Comparison of ENCODE assay signal across 8 cellular contexts in the genomic region with DNA sequence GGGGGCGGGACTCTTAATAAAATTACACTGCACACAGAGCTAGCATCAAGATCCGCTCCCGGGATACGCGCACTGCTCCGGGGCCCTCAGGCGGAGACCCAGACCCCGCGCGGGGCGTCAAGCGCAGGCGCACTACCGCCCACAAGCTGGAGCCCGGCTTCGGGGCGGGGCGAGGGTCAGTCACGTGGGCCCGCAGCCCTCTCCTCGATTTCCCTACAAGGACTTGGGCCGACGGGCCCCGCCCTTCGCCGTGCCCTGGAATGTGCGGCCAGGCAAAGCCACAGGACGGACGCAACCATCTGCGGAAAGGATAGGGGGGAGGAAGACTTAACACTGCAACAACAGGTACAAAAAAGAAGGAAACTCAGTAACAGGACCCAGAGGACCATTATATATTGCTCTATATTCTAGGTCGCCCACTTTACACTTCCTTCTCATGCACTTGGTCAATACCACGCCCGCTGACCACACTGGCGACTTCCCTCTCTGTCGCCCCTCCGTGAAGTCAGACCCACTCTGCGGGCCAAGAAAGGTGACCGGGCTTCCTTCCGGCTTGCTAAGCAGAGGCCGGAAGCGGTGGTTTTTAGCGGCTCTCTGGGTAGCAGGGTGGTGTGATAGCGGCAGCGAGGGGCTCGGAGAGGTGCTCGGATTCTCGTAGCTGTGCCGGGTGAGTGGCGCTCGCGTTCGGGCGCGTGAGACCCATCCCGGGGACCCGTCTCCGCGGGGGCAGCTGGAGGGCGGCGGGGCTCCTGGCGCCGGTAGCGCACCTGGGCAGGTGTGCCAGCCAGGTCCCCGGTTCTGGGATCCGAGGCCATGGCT. TPM values are rescaled to one million over a fixed set of nuclear protein-coding genes. Genes with fewer than 3 reads are reported as not detected.
A peak's percentile ranks its signal among the peaks of the same experiment; 100 is the strongest.
DNase-seq lines count a peak whose midpoint lies in the region; ATAC-seq, FAIRE-seq and TF ChIP-seq lines count a peak whose summit lies in the region.

A gene (plus strand): TSS at position 559 of the 819 bp plus-strand sequence. CDS start 5,447 bp downstream, outside the sequence.

- H3K4me1 ChIP-seq in OCI-LY3 (ENCODE audit: low read length) = peaks cover 31% of the 10 kb centered on the region

- peak within 1 kb of the TSS; percentile 85 for H3K4me2 ChIP-seq in OCI-LY3 (ENCODE audit: low read length)

- ATAC-seq in GM21515 (IDR thresholded peaks at IDR 0.05; ENCODE audit: unreplicated experiment) = peak; percentile 81

- FAIRE-seq in endometrium (lab: Jason Lieb, UNC) = peak; percentile 66

- H3K79me2 ChIP-seq in OCI-LY3 (ENCODE audit: low read length) = peaks cover 53% of the 10 kb centered on the region

- H3K27ac ChIP-seq in OCI-LY3 (ENCODE audit: low read length) = peak within 1 kb of the TSS; percentile 88

- H3K4me3 ChIP-seq in OCI-LY3 (ENCODE audit: low read length) = peak within 1 kb of the TSS; percentile 97

- no peaks in the 10 kb centered on the region for H3K9me3 Mint-ChIP-seq in mesothelial cell of epicardium

- H3K9ac ChIP-seq in OCI-LY3 (ENCODE audit: low read length) = peak within 1 kb of the TSS; percentile 96

- H3K36me3 Mint-ChIP-seq in mesothelial cell of epicardium = no peaks in the 10 kb centered on the region

- no peaks in the 10 kb centered on the region for H3K27me3 Mint-ChIP-seq in mesothelial cell of epicardium (ENCODE audit: low read depth)

- DNase-seq in D341Med (ENCODE audit: low spot score) (peak; percentile 100), HuH-7 (ENCODE audit: low spot score) (peak; percentile 90), mesothelial cell of epicardium (ENCODE audit: low spot score in 2 of 2, unreplicated experiment in 2 of 2) (peak; percentile 93 to 96)
- peak; percentile 97 for DNase-seq in activated CD8-positive, alpha-beta memory T cell treated with anti-CD3 and anti-CD28 coated beads, Interleukin-2, amount 50 U/mL, for 48 hours
- peak; percentile 97 for DNase-seq in stimulated activated CD8-positive, alpha-beta memory T cell treated with anti-CD3 and anti-CD28 coated beads, Interleukin-15, amount 100 ng/mL, for 48 hours (ENCODE audit: low read depth in 2 of 2)

- H3K27me3 ChIP-seq in OCI-LY3 (ENCODE audit: low read depth, low read length) = no peaks in the 10 kb centered on the region

- H2AFZ ChIP-seq in OCI-LY3 (ENCODE audit: low read depth, low read length) = peak within 1 kb of the TSS; percentile 90

- H3K9me3 ChIP-seq in OCI-LY3 (ENCODE audit: insufficient read depth, low read length) = no peaks in the 10 kb centered on the region

- H3K36me3 ChIP-seq in OCI-LY3 (replicated peaks; ENCODE audit: low read depth, low read length) = peaks cover 11% of the 10 kb centered on the region

- peaks cover 41% of the 10 kb centered on the region for H3K4me1 Mint-ChIP-seq in mesothelial cell of epicardium

- H3K27ac Mint-ChIP-seq in mesothelial cell of epicardium = peak within 1 kb of the TSS; percentile 99

- no peak for TF ChIP-seq CTCF in OCI-LY3 (IDR thresholded peaks at IDR 0.05; ENCODE audit: low read depth, low read length)
- TF ChIP-seq CTCF in mesothelial cell of epicardium (IDR thresholded peaks at IDR 0.05; ENCODE audit: unreplicated experiment) = no peak

- peaks cover 32% of the 10 kb centered on the region for H4K20me1 ChIP-seq in OCI-LY3 (ENCODE audit: insufficient read depth, low read length)

- peak within 1 kb of the TSS; percentile 86 for H3K4me3 Mint-ChIP-seq in mesothelial cell of epicardium

RNA-seq across cellular contexts. Expression of the gene that starts here (rescaled TPM):
- total RNA-seq in mesothelial cell of epicardium = 217 to 222 TPM (median 220 TPM) in 3 replicates

Comparison
In these comparisons a context has a peak if more than half of its experiments do, and no peak if none do; other contexts are left out.
1. Peak in every context shown above with its lines: DNase-seq, ATAC-seq, H3K4me3 ChIP-seq and H3K27ac ChIP-seq.